Comparison of ENCODE assay signal across 1 cellular context in the genomic region with DNA sequence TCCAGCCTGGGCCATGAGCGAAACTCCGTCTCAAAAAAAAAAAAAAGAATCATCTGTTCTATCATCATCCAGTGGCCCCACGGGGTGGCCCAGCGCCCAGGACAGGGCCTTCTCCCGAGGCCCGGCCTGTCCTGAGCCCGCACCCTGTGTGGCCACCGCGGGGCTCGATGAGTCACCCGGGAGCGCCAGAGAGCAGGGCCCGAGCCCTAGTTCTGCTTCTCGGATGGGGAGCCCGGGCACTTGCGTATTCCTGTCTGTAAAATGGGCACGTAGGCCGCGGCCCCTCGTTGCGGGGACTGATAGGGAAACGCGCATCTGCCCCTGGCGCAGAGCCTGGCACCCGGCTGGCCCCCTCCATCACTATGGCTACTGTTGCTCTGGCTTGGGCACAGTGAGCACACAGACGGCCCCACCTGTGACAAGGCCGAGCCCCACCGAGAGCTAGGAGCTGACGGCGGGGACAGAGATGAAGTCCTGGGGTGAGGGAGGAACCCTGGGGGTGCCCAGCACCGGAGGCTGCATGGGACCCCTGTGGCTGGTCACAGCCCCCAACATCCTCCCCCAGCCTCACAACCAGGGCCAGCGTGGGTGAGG.
TF ChIP-seq lines count a peak whose summit lies in the region.

No MANE protein-coding gene starts in this region.

TF ChIP-seq in HepG2, 621 proteins besides CTCF, POLR2A, EP300 and RAD21:
- TF ChIP-seq, protein P1, sequence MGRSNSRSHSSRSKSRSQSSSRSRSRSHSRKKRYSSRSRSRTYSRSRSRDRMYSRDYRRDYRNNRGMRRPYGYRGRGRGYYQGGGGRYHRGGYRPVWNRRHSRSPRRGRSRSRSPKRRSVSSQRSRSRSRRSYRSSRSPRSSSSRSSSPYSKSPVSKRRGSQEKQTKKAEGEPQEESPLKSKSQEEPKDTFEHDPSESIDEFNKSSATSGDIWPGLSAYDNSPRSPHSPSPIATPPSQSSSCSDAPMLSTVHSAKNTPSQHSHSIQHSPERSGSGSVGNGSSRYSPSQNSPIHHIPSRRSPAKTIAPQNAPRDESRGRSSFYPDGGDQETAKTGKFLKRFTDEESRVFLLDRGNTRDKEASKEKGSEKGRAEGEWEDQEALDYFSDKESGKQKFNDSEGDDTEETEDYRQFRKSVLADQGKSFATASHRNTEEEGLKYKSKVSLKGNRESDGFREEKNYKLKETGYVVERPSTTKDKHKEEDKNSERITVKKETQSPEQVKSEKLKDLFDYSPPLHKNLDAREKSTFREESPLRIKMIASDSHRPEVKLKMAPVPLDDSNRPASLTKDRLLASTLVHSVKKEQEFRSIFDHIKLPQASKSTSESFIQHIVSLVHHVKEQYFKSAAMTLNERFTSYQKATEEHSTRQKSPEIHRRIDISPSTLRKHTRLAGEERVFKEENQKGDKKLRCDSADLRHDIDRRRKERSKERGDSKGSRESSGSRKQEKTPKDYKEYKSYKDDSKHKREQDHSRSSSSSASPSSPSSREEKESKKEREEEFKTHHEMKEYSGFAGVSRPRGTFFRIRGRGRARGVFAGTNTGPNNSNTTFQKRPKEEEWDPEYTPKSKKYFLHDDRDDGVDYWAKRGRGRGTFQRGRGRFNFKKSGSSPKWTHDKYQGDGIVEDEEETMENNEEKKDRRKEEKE (IDR thresholded peaks at IDR 0.05), result no peak
- TF ChIP-seq THRA (CRISPR knock-in tag; IDR thresholded peaks at IDR 0.05; ENCODE audit: borderline replicate concordance) (no peak), ZNF331 (CRISPR knock-in tag; IDR thresholded peaks at IDR 0.05) (no peak), FOXC1 (CRISPR knock-in tag; IDR thresholded peaks at IDR 0.05; ENCODE audit: borderline replicate concordance) (no peak), ZNF629 (CRISPR knock-in tag; conservative IDR thresholded peaks at IDR 0.05) (peak; percentile 39; the same call in 1 of the 2 replicates), HBP1 (CRISPR knock-in tag; IDR thresholded peaks at IDR 0.05; ENCODE audit: low read depth) (no peak)
